ENCODE assay signal across 1 cellular context in genomic region chr1:242187816-242188215, GRCh38.
TF ChIP-seq lines count a peak whose summit lies in the region.

No MANE protein-coding gene starts in this region.

TF ChIP-seq in GM12878, 131 proteins besides CTCF, POLR2A, EP300 and RAD21 (continued from another document):
- no peak for TF ChIP-seq PKNOX1 (IDR thresholded peaks at IDR 0.05)
- TF ChIP-seq FOS (IDR thresholded peaks at IDR 0.05; ENCODE audit: borderline replicate concordance, extremely low read depth, insufficient read length) = no peak
